In genomic region chr4:56229947-56230346, GRCh38 we compare ENCODE assay signal across 17 cellular contexts.
DNase-seq lines count a peak whose midpoint lies in the region; ATAC-seq lines count a peak whose summit lies in the region.
"Had no signal": no experiment of that assay in that cellular context is flagged by ENCODE, and none has a peak within 500 bp of the region (broad histone marks: within the 10 kb centered on the region; RNA-seq: fewer than 3 reads in every experiment).

No MANE protein-coding gene starts in this region.

- DNase-seq in SKM-1 (lab: John Stamatoyannopoulos, UW; ENCODE audit: unreplicated experiment) (peak; percentile 14), SKM-1 treated with dmso at 0.1 percent for 144 hours (lab: John Stamatoyannopoulos, UW; ENCODE audit: unreplicated experiment) (no peak), NAMALWA (ENCODE audit: low spot score) (peak; percentile 34), SK-N-MC (ENCODE audit: low read depth, low spot score) (peak; percentile 32), NCI-H187 treated with DMSO at 0.1 percent for 48 hours (lab: John Stamatoyannopoulos, UW) (no peak)
- DNase-seq in activated naive CD8-positive, alpha-beta T cell treated with anti-CD3 and anti-CD28 coated beads, Interleukin-2, amount 50 U/mL, for 24 hours = no peak
- DNase-seq: Caco-2, DMS53, HCEC 1CT, NCI-H1417, NCI-H2081 treated with DMSO at 0.1 percent for 48 hours, NCI-H2227 treated with DMSO at 0.1 percent for 48 hours, NCI-H526, SIG-M5, T-helper 1 cell had no signal

- peaks cover 8% of the 10 kb centered on the region for H3K4me1 Mint-ChIP-seq in activated naive CD8-positive, alpha-beta T cell treated with anti-CD3 and anti-CD28 coated beads, Interleukin-2, amount 50 U/mL, for 24 hours

- no peaks in the 10 kb centered on the region for H3K9me3 ChIP-seq in SK-N-MC (ENCODE audit: low read depth, low read length)

- H3K27me3 Mint-ChIP-seq in activated naive CD8-positive, alpha-beta T cell treated with anti-CD3 and anti-CD28 coated beads, Interleukin-2, amount 50 U/mL, for 24 hours = peaks cover 2% of the 10 kb centered on the region

- H3K36me3 Mint-ChIP-seq in activated naive CD8-positive, alpha-beta T cell treated with anti-CD3 and anti-CD28 coated beads, Interleukin-2, amount 50 U/mL, for 24 hours (ENCODE audit: low read depth) = no peaks in the 10 kb centered on the region

- no peaks in the 10 kb centered on the region for H3K36me3 ChIP-seq in SK-N-MC (ENCODE audit: insufficient read depth, low read length)

- no peak overlapping the region for H3K4me3 ChIP-seq in SK-N-MC

- no peak overlapping the region for H3K4me3 Mint-ChIP-seq in activated naive CD8-positive, alpha-beta T cell treated with anti-CD3 and anti-CD28 coated beads, Interleukin-2, amount 50 U/mL, for 24 hours

- H3K27ac ChIP-seq in SK-N-MC = no peak overlapping the region

- no peak overlapping the region for H3K9ac ChIP-seq in SK-N-MC (ENCODE audit: insufficient read length)

- no peak overlapping the region for H3K27ac Mint-ChIP-seq in activated naive CD8-positive, alpha-beta T cell treated with anti-CD3 and anti-CD28 coated beads, Interleukin-2, amount 50 U/mL, for 24 hours

- H3K9me3 Mint-ChIP-seq in activated naive CD8-positive, alpha-beta T cell treated with anti-CD3 and anti-CD28 coated beads, Interleukin-2, amount 50 U/mL, for 24 hours = peaks cover 7% of the 10 kb centered on the region

- ATAC-seq in activated naive CD8-positive, alpha-beta T cell treated with anti-CD3 and anti-CD28 coated beads, Interleukin-2, amount 50 U/mL, for 24 hours = no peak
- ATAC-seq in GM21825 (IDR thresholded peaks at IDR 0.05; ENCODE audit: unreplicated experiment) (no peak), HG03521 (IDR thresholded peaks at IDR 0.05; ENCODE audit: unreplicated experiment) (no peak)

Comparison
In these comparisons a context has a peak if more than half of its experiments do, and no peak if none do; other contexts are left out.
1. DNase-seq: peak in SKM-1 (single experiment), NAMALWA (single experiment) and SK-N-MC (single experiment); none in SKM-1 treated with dmso at 0.1 percent for 144 hours (single experiment), activated naive CD8-positive, alpha-beta T cell treated with anti-CD3 and anti-CD28 coated beads, Interleukin-2, amount 50 U/mL, for 24 hours (single experiment) and NCI-H187 treated with DMSO at 0.1 percent for 48 hours (single experiment).